34 cellular contexts compared by ENCODE assay signal in the genomic region with DNA sequence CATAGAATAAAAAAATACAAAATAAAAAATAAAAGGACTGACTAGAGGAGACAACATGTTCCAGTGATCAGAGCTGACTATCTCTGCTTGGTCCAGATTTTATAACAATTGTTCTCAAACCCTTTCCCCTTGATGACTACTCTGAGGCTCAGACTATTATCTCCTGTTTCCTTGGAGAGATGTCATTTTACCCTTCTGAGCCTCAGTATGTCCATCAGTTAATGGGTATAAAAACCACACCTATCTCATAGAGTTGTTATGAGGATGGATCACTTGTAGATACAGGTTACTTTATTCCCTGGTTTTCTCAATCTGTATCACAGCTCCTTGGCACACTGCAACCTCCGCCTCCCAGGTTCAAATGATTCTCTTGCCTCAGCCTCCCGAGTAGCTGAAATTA. TPM values are rescaled to one million over a fixed set of nuclear protein-coding genes. Genes with fewer than 3 reads are reported as not detected.
"Had no signal": no experiment of that assay in that cellular context is flagged by ENCODE, and none has a peak within 500 bp of the region (broad histone marks: within the 10 kb centered on the region; RNA-seq: fewer than 3 reads in every experiment).

No MANE protein-coding gene starts in this region.

- H3K9me3 ChIP-seq: MG63 had no signal

- H3K4me2 ChIP-seq: KMS-11 had no signal

- H3K27me3 ChIP-seq: MG63 had no signal

- H3K36me3 ChIP-seq: MG63 had no signal

- H3K4me3 ChIP-seq: MG63 had no signal

- H3K9ac ChIP-seq: KMS-11 had no signal

- H3K27ac ChIP-seq: KMS-11 had no signal

- DNase-seq: Karpas-422, Kasumi-1, MG63, MM.1S, MV-4-11, NCI-H1048, NCI-H1092, NCI-H1092 treated with DMSO at 0.1 percent for 48 hours, NCI-H1105, NCI-H1105 treated with DMSO at 0.1 percent for 48 hours, NCI-H1417, NCI-H1417 treated with DMSO at 0.1 percent for 48 hours, NCI-H1436, NCI-H1436 treated with DMSO at 0.1 percent for 48 hours, NCI-H146, NCI-H1694, NCI-H1694 treated with DMSO at 0.1 percent for 48 hours, NCI-H187, NCI-H187 treated with DMSO at 0.1 percent for 48 hours, NCI-H1930, NCI-H2029, NCI-H2029 treated with DMSO at 0.1 percent for 48 hours, NCI-H2081, NCI-H2081 treated with DMSO at 0.1 percent for 48 hours, NCI-H2171, NCI-H2227 treated with DMSO at 0.1 percent for 48 hours, NCI-H226, NCI-H345, NCI-H446, NCI-H446 treated with DMSO at 0.1 percent for 48 hours, NCI-H510A had no signal

RNA-seq across cellular contexts. Expression of a gene that starts 7.0 kb away (rescaled TPM):
- total RNA-seq: LHCN-M2, MCF 10A had no signal
